25 cellular contexts compared by ENCODE assay signal in genomic region chr1:107866870-107867269, GRCh38.
"Had no signal": no experiment of that assay in that cellular context is flagged by ENCODE, and none has a peak within 500 bp of the region (broad histone marks: within the 10 kb centered on the region; RNA-seq: fewer than 3 reads in every experiment).

No MANE protein-coding gene starts in this region.

- H3K4me2 ChIP-seq: smooth muscle cell had no signal

- H3K27me3 Mint-ChIP-seq: activated T-helper 17 cell treated with anti-CD3 and anti-CD28 coated beads, Interleukin-2, amount 50 U/mL, for 72 hours; naive thymus-derived CD4-positive, alpha-beta T cell; stimulated activated naive B cell treated with anti-CD40 and anti-IgM and Interleukin-4, amounts not matched to agents 10 μg/mL and 1 μg/mL and 100 μg/mL, for 72 hours had no signal

- H3K36me3 Mint-ChIP-seq: mesothelial cell of epicardium had no signal

- H3K4me1 ChIP-seq: esophagus squamous epithelium, right atrium auricular region, upper lobe of right lung had no signal

- H3K9me3 ChIP-seq: esophagus squamous epithelium, right atrium auricular region, stomach, thyroid gland, upper lobe of right lung had no signal

- H3K36me3 ChIP-seq: esophagus squamous epithelium, right atrium auricular region, stomach, thyroid gland, upper lobe of right lung had no signal

- H3K4me3 Mint-ChIP-seq: activated T-helper 17 cell treated with anti-CD3 and anti-CD28 coated beads, Interleukin-2, amount 50 U/mL, for 72 hours; mesothelial cell of epicardium; naive thymus-derived CD4-positive, alpha-beta T cell; stimulated activated naive B cell treated with anti-CD40 and anti-IgM and Interleukin-4, amounts not matched to agents 10 μg/mL and 1 μg/mL and 100 μg/mL, for 72 hours had no signal

- H3K27ac Mint-ChIP-seq: activated T-helper 17 cell treated with anti-CD3 and anti-CD28 coated beads, Interleukin-2, amount 50 U/mL, for 72 hours; mesothelial cell of epicardium had no signal

- H3K4me3 ChIP-seq: esophagus squamous epithelium, right atrium auricular region, smooth muscle cell, stomach, thyroid gland, upper lobe of right lung had no signal

- H3K27ac ChIP-seq: epithelial cell of prostate, esophagus squamous epithelium, right atrium auricular region, stomach, upper lobe of right lung had no signal

- ATAC-seq: activated CD4-positive, CD25-positive, alpha-beta regulatory T cell treated with anti-CD3 and anti-CD28 coated beads, Interleukin-2, amount 50 U/mL, for 24 hours; activated T-helper 17 cell treated with anti-CD3 and anti-CD28 coated beads, Interleukin-2, amount 50 U/mL, for 72 hours; naive thymus-derived CD4-positive, alpha-beta T cell; stimulated activated naive B cell treated with anti-CD40 and anti-IgM and Interleukin-4, amounts not matched to agents 10 μg/mL and 1 μg/mL and 100 μg/mL, for 72 hours; upper lobe of right lung had no signal

- H3K27me3 ChIP-seq: esophagus squamous epithelium, right atrium auricular region, stomach, thyroid gland, upper lobe of right lung had no signal

- DNase-seq: activated CD4-positive, alpha-beta T cell treated with anti-CD3 and anti-CD28 coated beads for 48 hours; activated CD4-positive, alpha-beta T cell treated with anti-CD3 and anti-CD28 coated beads, Interleukin-2, amount 50 U/mL, for 48 hours; activated CD8-positive, alpha-beta memory T cell treated with anti-CD3 and anti-CD28 coated beads, Interleukin-2, amount 50 U/mL, for 4 hours; activated gamma-delta T cell treated with Interleukin-2 at 50 U/mL for 16 hours; activated naive CD4-positive, alpha-beta T cell treated with anti-CD3 and anti-CD28 coated beads, Interleukin-2, amount 50 U/mL, for 16 hours; activated T-cell treated with anti-CD3 and anti-CD28 coated beads, Interleukin-2, amount 50 U/mL, for 1 hour; cortex of kidney; esophagus squamous epithelium; foreskin melanocyte; glutamatergic neuron; kidney; naive thymus-derived CD4-positive, alpha-beta T cell; stimulated activated CD4-positive, alpha-beta T cell treated with anti-CD3 and anti-CD28 coated beads, Interleukin-1b, Interleukin-23, amount 100 ng/mL, for 48 hours; stimulated activated CD4-positive, alpha-beta T cell treated with anti-CD3 and anti-CD28 coated beads, Interleukin-4, amount 100 ng/mL, for 4 hours; stimulated activated CD8-positive, alpha-beta memory T cell treated with anti-CD3 and anti-CD28 coated beads, Interleukin-4, amount 100 ng/mL, for 48 hours; stimulated activated naive B cell treated with anti-CD40 and anti-IgM and Interleukin-4, amounts not matched to agents 10 μg/mL and 1 μg/mL and 100 μg/mL, for 72 hours; stomach; upper lobe of right lung had no signal
